15 cellular contexts compared by ENCODE assay signal in genomic region chr15:67119238-67119846, GRCh38. TPM values are rescaled to one million over a fixed set of nuclear protein-coding genes. Genes with fewer than 3 reads are reported as not detected.
DNase-seq lines count a peak whose midpoint lies in the region; ATAC-seq, FAIRE-seq and TF ChIP-seq lines count a peak whose summit lies in the region.
"Had no signal": no experiment of that assay in that cellular context is flagged by ENCODE, and none has a peak within 500 bp of the region (broad histone marks: within the 10 kb centered on the region; RNA-seq: fewer than 3 reads in every experiment).

No MANE protein-coding gene starts in this region.

- H2BK15ac ChIP-seq in H1 (ENCODE audit: low read length) = no peak overlapping the region

- H3K18ac ChIP-seq in H1 (ENCODE audit: extremely low read depth, low read length) = no peak overlapping the region

- H2AFZ ChIP-seq in H1 (ENCODE audit: low read length) (no peak overlapping the region), GM23338 (no peak overlapping the region)

- intact Hi-C loops in CD4-positive, alpha-beta T cell (cut with DNase I, micrococcal nuclease) = loop anchor here in 1 of 2 experiments (5.0 kb wide), 1 partner anchor 37 kb away; no protein-coding TSS in a partner anchor
- intact Hi-C loops in sigmoid colon (cut with DNase I) = no loop called here
- intact Hi-C loops in mucosa of descending colon (cut with DNase I, micrococcal nuclease) = no loop called here

- H3K4me2 ChIP-seq in H1 (ENCODE audit: insufficient read depth in 1 of 2, low read depth in 2 of 2, low read length in 2 of 2) (no peak overlapping the region), GM23338 (no peak overlapping the region)

- no peak for TF ChIP-seq CTCF in CD4-positive, alpha-beta T cell (IDR thresholded peaks at IDR 0.05)
- no peak for TF ChIP-seq CTCF in RWPE1 (conservative IDR thresholded peaks at IDR 0.05; ENCODE audit: low read depth)
- TF ChIP-seq CTCF in H1 (IDR thresholded peaks at IDR 0.05; ENCODE audit: control extremely low read depth in 1 of 3, insufficient read depth in 1 of 3, low read depth in 1 of 3, low read length in 3 of 3) = no peak
- no peak for TF ChIP-seq CTCF in sigmoid colon (IDR thresholded peaks at IDR 0.05)
- TF ChIP-seq CTCF in mucosa of descending colon (IDR thresholded peaks at IDR 0.05) = no peak
- TF ChIP-seq CTCF in GM23338 (conservative IDR thresholded peaks at IDR 0.05; ENCODE audit: low read depth in 2 of 2) = no peak

- H4K20me1 ChIP-seq in H1 (replicated peaks in 1 of 2; ENCODE audit: control insufficient read depth in 1 of 2, insufficient read depth in 2 of 2, low read length in 2 of 2) (peaks cover 0 to 2% of the 10 kb centered on the region in 2 experiments), GM23338 (replicated peaks; ENCODE audit: insufficient read depth) (no peaks in the 10 kb centered on the region)

- TF ChIP-seq POLR2A in H1 (IDR thresholded peaks at IDR 0.05; ENCODE audit: control extremely low read depth in 1 of 2, low read depth in 2 of 2, low read length in 2 of 2) (no peak), sigmoid colon (IDR thresholded peaks at IDR 0.05) (no peak)

- no peaks in the 10 kb centered on the region for H3K79me2 ChIP-seq in H1 (ENCODE audit: control insufficient read depth in 1 of 2, insufficient read depth in 2 of 2, low read length in 2 of 2)
- peaks cover 3% of the 10 kb centered on the region for H3K79me2 ChIP-seq in GM23338 (replicated peaks; ENCODE audit: insufficient read depth)

- H4K8ac ChIP-seq in H1 (ENCODE audit: extremely low read depth, insufficient read depth, low read length) = no peak overlapping the region

- H3K9ac ChIP-seq in H1 (replicated peaks in 1 of 4; ENCODE audit: extremely low read depth in 1 of 4, low read depth in 3 of 4, low read length in 3 of 4) = no peak overlapping the region

- peak overlapping the region; percentile 46 for H3K4me3 Mint-ChIP-seq in CD4-positive, alpha-beta T cell
- H3K4me3 Mint-ChIP-seq in GM23338 = no peak overlapping the region

- H4K5ac ChIP-seq in H1 (ENCODE audit: insufficient read length, low read depth, low read length) = no peak overlapping the region

- no peak overlapping the region for H2BK20ac ChIP-seq in H1 (ENCODE audit: low read length)

- no peaks in the 10 kb centered on the region for H3K79me1 ChIP-seq in H1 (ENCODE audit: low read depth, low read length)

- H3K56ac ChIP-seq in H1 (replicated peaks; ENCODE audit: insufficient read length, low read depth, low read length) = no peak overlapping the region

- FAIRE-seq in H1 (lab: Jason Lieb, UNC) = no peak

- WGBS in H1 (ENCODE audit: extremely low coverage in 1 of 2, insufficient coverage in 1 of 2, insufficient read length in 1 of 2, insufficient replicate concordance in 2 of 2, low coverage in 1 of 2, low lambda C conversion rate in 2 of 2, missing lambda C conversion rate in 1 of 2), 2 experiments = 93% methylated on average over 6 of the region's 6 CpGs; no CpG with 5 or more reads in 1 of the 2 experiments
- WGBS in sigmoid colon, 2 donors = 93 to 95% methylated on average over 6 of the region's 6 CpGs

- H3K9me3 Mint-ChIP-seq in CD4-positive, alpha-beta T cell = no peaks in the 10 kb centered on the region
- no peaks in the 10 kb centered on the region for H3K9me3 Mint-ChIP-seq in GM23338

- no peak overlapping the region for H3K23ac ChIP-seq in H1 (ENCODE audit: insufficient read length)

- H2BK120ac ChIP-seq in H1 (replicated peaks; ENCODE audit: low read depth, low read length) = no peak overlapping the region

- H3K36me3 ChIP-seq in H1 (ENCODE audit: control insufficient read depth in 2 of 4, insufficient read depth in 4 of 4, low read length in 3 of 4) (no peaks in the 10 kb centered on the region), sigmoid colon (no peaks in the 10 kb centered on the region), mucosa of descending colon (ENCODE audit: low read depth) (no peaks in the 10 kb centered on the region), GM23338 (ENCODE audit: insufficient read depth) (no peaks in the 10 kb centered on the region)

- no peaks in the 10 kb centered on the region for H3K27me3 Mint-ChIP-seq in CD4-positive, alpha-beta T cell
- H3K27me3 Mint-ChIP-seq in GM23338 (ENCODE audit: insufficient read depth, low read depth, poor library complexity) = peaks cover 2% of the 10 kb centered on the region

- no peaks in the 10 kb centered on the region for H3K27me3 ChIP-seq in CD4-positive, alpha-beta T cell (ENCODE audit: control insufficient read depth, insufficient read depth, low read length)
- H3K27me3 ChIP-seq in H1 (replicated peaks in 1 of 4; ENCODE audit: control insufficient read depth in 3 of 4, extremely low read depth in 1 of 4, insufficient read depth in 3 of 4, low read length in 3 of 4) (no peaks in the 10 kb centered on the region), sigmoid colon (no peaks in the 10 kb centered on the region), GM23338 (ENCODE audit: insufficient read depth) (no peaks in the 10 kb centered on the region)
- H3K27me3 ChIP-seq: SJSA1 had no signal

- no peaks in the 10 kb centered on the region for H3K9me2 ChIP-seq in GM23338 (ENCODE audit: insufficient read depth)

- H3K14ac ChIP-seq in H1 (ENCODE audit: insufficient read length) = no peak overlapping the region

- H3K4me1 ChIP-seq in H1 (replicated peaks in 1 of 4; ENCODE audit: control insufficient read depth in 3 of 4, insufficient read depth in 4 of 4, low read length in 3 of 4) (peaks cover 0 to 2% (median 0%) of the 10 kb centered on the region in 4 experiments; a peak in 3 of 7 replicates), sigmoid colon (peaks cover 0 to 73% (median 59%) of the 10 kb centered on the region in 4 donors), mucosa of descending colon (ENCODE audit: low read depth) (peaks cover 43% of the 10 kb centered on the region), GM23338 (ENCODE audit: insufficient read depth) (0 out of 2 replicates have a peak, but pooled peaks cover 9% of the 10 kb centered on the region)

- no peak overlapping the region for H3K4me3 ChIP-seq in H1 (ENCODE audit: extremely low read depth in 1 of 4, insufficient read depth in 2 of 4, low read depth in 3 of 4, low read length in 4 of 4)
- H3K4me3 ChIP-seq in sigmoid colon = no peak overlapping the region
- no peak overlapping the region for H3K4me3 ChIP-seq in mucosa of descending colon
- no peak overlapping the region for H3K4me3 ChIP-seq in GM23338
- H3K4me3 ChIP-seq: SJSA1 had no signal

- CTCF ChIA-PET in CD4-positive, alpha-beta T cell (lab: Charles Lee) = no interaction called here
- CTCF ChIA-PET in RWPE1 (lab: Yijun Ruan, JAX) = interaction anchor here (0.6 kb wide), 1 partner anchor 59 kb away, joined by 4 read pairs; no protein-coding TSS in a partner anchor
- CTCF ChIA-PET in H1 (lab: Charles Lee; ENCODE audit: partially characterized antibody) = interaction anchor here (0.6 to 2.4 kb wide), 8 partner anchors 8 to 296 kb away, joined by 3 to 5 read pairs (median 4); no protein-coding TSS in a partner anchor

- peak overlapping the region; percentile 96 for H3K27ac Mint-ChIP-seq in CD4-positive, alpha-beta T cell
- H3K27ac Mint-ChIP-seq in GM23338 = no peak overlapping the region

- no peak overlapping the region for H2BK5ac ChIP-seq in H1 (ENCODE audit: low read depth, low read length)

- no peak overlapping the region for H3K4ac ChIP-seq in H1 (replicated peaks; ENCODE audit: insufficient read length, low read depth, low read length)

- H3K9me3 ChIP-seq in CD4-positive, alpha-beta T cell (ENCODE audit: control insufficient read depth, low read length) = no peaks in the 10 kb centered on the region
- H3K9me3 ChIP-seq in H1 (ENCODE audit: insufficient read depth in 2 of 2, low read depth in 1 of 2, low read length in 1 of 2) = no peaks in the 10 kb centered on the region
- H3K9me3 ChIP-seq in sigmoid colon = no peaks in the 10 kb centered on the region
- H3K9me3 ChIP-seq in mucosa of descending colon = no peaks in the 10 kb centered on the region
- H3K9me3 ChIP-seq: SJSA1 had no signal

- no peak overlapping the region for H4K91ac ChIP-seq in H1 (replicated peaks; ENCODE audit: insufficient read length, low read length)

- no peak for DNase-seq in CD4-positive, alpha-beta T cell
- DNase-seq in RWPE1 (ENCODE audit: low spot score) = no peak
- DNase-seq in H1 (ENCODE audit: low read depth in 1 of 2, low spot score in 2 of 2) = no peak
- no peak for DNase-seq in sigmoid colon
- no peak for DNase-seq in mucosa of descending colon
- no peak for DNase-seq in germinal center (ENCODE audit: low spot score)
- no peak for DNase-seq in GM23338 (ENCODE audit: low spot score)
- DNase-seq in DMS114 treated with DMSO at 0.1 percent for 48 hours (lab: John Stamatoyannopoulos, UW; ENCODE audit: unreplicated experiment) = no peak
- DNase-seq: activated CD4-positive, alpha-beta T cell treated with anti-CD3 and anti-CD28 coated beads, Interleukin-2, amount 50 U/mL, for 4 hours; cerebellar nuclear complex; glutamatergic neuron; Kasumi-1; stimulated activated CD4-positive, alpha-beta T cell treated with anti-CD3 and anti-CD28 coated beads, Interleukin-15, amount 100 ng/mL, for 24 hours; substantia nigra had no signal

- H3K4me1 Mint-ChIP-seq in CD4-positive, alpha-beta T cell (ENCODE audit: low read depth) = peaks cover 93% of the 10 kb centered on the region
- peaks cover 12% of the 10 kb centered on the region for H3K4me1 Mint-ChIP-seq in GM23338

- H3K27ac ChIP-seq in CD4-positive, alpha-beta T cell (ENCODE audit: low read depth, low read length) = peak overlapping the region; percentile 85
- H3K27ac ChIP-seq in RWPE1 = peak overlapping the region; percentile 94
- no peak overlapping the region for H3K27ac ChIP-seq in H1 (ENCODE audit: low read depth, low read length)
- peak overlapping the region; percentile 81 to 87 (median 84) for H3K27ac ChIP-seq in sigmoid colon
- H3K27ac ChIP-seq in GM23338 (ENCODE audit: low read depth) = no peak overlapping the region

- no peak for TF ChIP-seq RAD21 in H1 (IDR thresholded peaks at IDR 0.05 in 1 of 2, conservative IDR thresholded peaks at IDR 0.05 in 1 of 2; ENCODE audit: low read depth in 2 of 2, low read length in 2 of 2)

- 0 out of 2 replicates have a peak overlapping the region, but pooled peaks have one; percentile 44 for H2BK12ac ChIP-seq in H1 (ENCODE audit: low read depth, low read length)

- peak overlapping the region; percentile 53; the same call in 1 of the 2 replicates for H2AK5ac ChIP-seq in H1 (ENCODE audit: low read depth, low read length)

- peaks cover 3% of the 10 kb centered on the region for H3K36me3 Mint-ChIP-seq in CD4-positive, alpha-beta T cell (ENCODE audit: low read depth)
- no peaks in the 10 kb centered on the region; the same call in 2 of the 3 replicates for H3K36me3 Mint-ChIP-seq in GM23338 (ENCODE audit: low read depth)

- no peak for ATAC-seq in CD4-positive, alpha-beta T cell (ENCODE audit: poor library complexity)
- no peak for ATAC-seq in mucosa of descending colon
- ATAC-seq in GM23338 = no peak

- no peaks in the 10 kb centered on the region for H3F3A ChIP-seq in GM23338 (replicated peaks; ENCODE audit: low read depth)

- POLR2A ChIA-PET in CD4-positive, alpha-beta T cell (lab: Charles Lee) = interaction anchor here (0.5 to 3.0 kb wide), 12 partner anchors 8 to 103 kb away, joined by 3 to 17 read pairs (median 4); no protein-coding TSS in a partner anchor
- POLR2A ChIA-PET in RWPE1 (lab: Yijun Ruan, JAX; ENCODE audit: low non-redundant PET) = no interaction called here
- POLR2A ChIA-PET in H1 (lab: Charles Lee; ENCODE audit: partially characterized antibody) = interaction anchor here (1.0 to 1.5 kb wide), 2 partner anchors 10 to 55 kb away, joined by 3 to 4 read pairs; no protein-coding TSS in a partner anchor

- TF ChIP-seq EP300 in H1 (IDR thresholded peaks at IDR 0.05; ENCODE audit: borderline replicate concordance in 1 of 2, low read depth in 2 of 2, low read length in 2 of 2) (no peak), sigmoid colon (IDR thresholded peaks at IDR 0.05) (no peak)

- H3K23me2 ChIP-seq in H1 (ENCODE audit: low read depth, low read length) = no peaks in the 10 kb centered on the region

RNA-seq across cellular contexts. Expression of gene SMAD3, which starts 53.9 kb away (rescaled TPM):
- total RNA-seq in CD4-positive, alpha-beta T cell = 10 to 100 TPM; 30.0 to 31.0 TPM
- 11.1 and 12.4 TPM in 2 replicates for total RNA-seq in H1 (2021; fragmentation: NEBNext Ultra II Directional; extraction: Animal tissue kit (Norgen Biotek cat#: 25700))
- polyA plus RNA-seq in H1 (2011; rRNA removed) = 10.1 and 17.3 TPM in 2 replicates
- 9.1 TPM for polyA plus RNA-seq in H1 (2011; cell fraction: cytosol; rRNA removed)
- polyA plus RNA-seq in H1 (2011; cell fraction: nucleus; rRNA removed) = 41.6 TPM
- 7.8 to 10.4 TPM (median 8.7 TPM) in 4 replicates for polyA plus RNA-seq in H1 (2012, experiment 1 of 2)
- polyA plus RNA-seq in H1 (2012, experiment 2 of 2) = 5.0 TPM
- polyA plus RNA-seq in H1 (2013, experiment 1 of 2) = 13.2 TPM
- 11.1 TPM for polyA plus RNA-seq in H1 (2013, experiment 2 of 2)
- 16.5 and 18.3 TPM in 2 replicates for polyA minus RNA-seq in H1 (2011; rRNA and poly(A)+ RNA removed)
- 12.3 TPM for polyA minus RNA-seq in H1 (2011; cell fraction: cytosol; rRNA and poly(A)+ RNA removed)
- polyA minus RNA-seq in H1 (2011; cell fraction: nucleus; rRNA and poly(A)+ RNA removed) = 14.3 TPM
- 10 to 100 TPM; 17.8 to 28.2 (median 18.4) TPM for total RNA-seq in sigmoid colon
- 10 to 100 TPM; 12.5 to 23.2 (median 13.8) TPM for polyA plus RNA-seq in sigmoid colon
- total RNA-seq in mucosa of descending colon = 10 to 100 TPM; 38.5 to 76.3 (median 44.9) TPM
- 9.0 and 11.6 TPM in 2 replicates for total RNA-seq in GM23338 (2014; rRNA removed; shearing (Covaris generic))
- 3.4 and 4.9 TPM in 2 replicates for polyA plus RNA-seq in GM23338 (2016; fragmentation: Nextera tagmentation; extraction: Ambion mirVana)

Comparison
In these comparisons a context has a peak if more than half of its experiments do, and no peak if none do; other contexts are left out.
1. H3K27ac ChIP-seq: peak in CD4-positive, alpha-beta T cell (single experiment), RWPE1 (single experiment) and sigmoid colon (4 of 4); none in H1 (single experiment) and GM23338 (single experiment).